8 cellular contexts compared by ENCODE assay signal in the genomic region with DNA sequence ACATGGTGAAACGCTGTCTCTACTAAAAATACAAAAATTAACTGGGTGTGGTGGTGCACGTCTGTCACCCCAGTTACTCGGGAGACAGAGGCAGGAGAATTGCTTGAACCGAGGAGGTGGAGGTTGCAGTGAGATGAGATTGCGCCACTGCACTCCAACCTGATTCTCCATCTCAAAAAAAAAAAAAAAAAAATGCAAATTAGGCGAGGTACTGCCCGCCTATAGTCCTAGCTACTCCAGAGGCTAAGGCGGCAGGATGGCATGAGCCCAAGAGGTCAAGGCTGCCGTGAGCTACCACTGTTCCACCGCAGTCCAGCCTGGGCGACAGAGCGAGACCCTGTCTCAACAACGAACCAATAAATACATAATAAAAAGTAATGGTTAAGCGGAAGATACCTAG. TPM values are rescaled to one million over a fixed set of nuclear protein-coding genes. Genes with fewer than 3 reads are reported as not detected.
DNase-seq lines count a peak whose midpoint lies in the region; ATAC-seq and TF ChIP-seq lines count a peak whose summit lies in the region.

No MANE protein-coding gene starts in this region.

- no peaks in the 10 kb centered on the region for H3K9me3 ChIP-seq in effector memory CD4-positive, alpha-beta T cell (ENCODE audit: control insufficient read depth, low read length)

- no peak for ATAC-seq in HG02885 (IDR thresholded peaks at IDR 0.05; ENCODE audit: poor library complexity, unreplicated experiment)

- no peaks in the 10 kb centered on the region for H3K27me3 ChIP-seq in effector memory CD4-positive, alpha-beta T cell (replicated peaks; ENCODE audit: control insufficient read depth, insufficient read depth, low read length, poor library complexity, severe bottlenecking)

- H3K4me1 Mint-ChIP-seq in osteocyte (ENCODE audit: unreplicated experiment) = peaks cover 35% of the 10 kb centered on the region

- H3K4me3 ChIP-seq in GM08714 (ENCODE audit: low read length) = peak overlapping the region; percentile 80; the same call in 1 of the 2 replicates
- H3K4me3 ChIP-seq in effector memory CD4-positive, alpha-beta T cell (ENCODE audit: insufficient read depth, low read depth, low read length, poor library complexity, severe bottlenecking) = peak overlapping the region; percentile 97

- peaks cover 4% of the 10 kb centered on the region for H3K36me3 Mint-ChIP-seq in osteocyte (ENCODE audit: unreplicated experiment)

- DNase-seq in NCI-H526 (lab: John Stamatoyannopoulos, UW) = peak; percentile 31 to 71
- DNase-seq in effector memory CD4-positive, alpha-beta T cell = no peak
- DNase-seq in osteocyte (ENCODE audit: extremely low spot score, unreplicated experiment) = no peak
- DNase-seq in dedifferentiated amniotic fluid mesenchymal stem cell (ENCODE audit: extremely low spot score) = no peak
- DNase-seq in COLO829 (ENCODE audit: low spot score) = no peak
- DNase-seq in hypothalamus (lab: John Stamatoyannopoulos, UW) = no peak

- H3K27ac ChIP-seq in effector memory CD4-positive, alpha-beta T cell (ENCODE audit: insufficient read depth, low read length, poor library complexity, severe bottlenecking) = no peak overlapping the region

- H3K36me3 ChIP-seq in effector memory CD4-positive, alpha-beta T cell (ENCODE audit: control insufficient read depth, insufficient read depth, low read length) = peaks cover 3% of the 10 kb centered on the region

- no peaks in the 10 kb centered on the region for H3K9me3 Mint-ChIP-seq in osteocyte (ENCODE audit: unreplicated experiment)

- no peaks in the 10 kb centered on the region for H3K27me3 Mint-ChIP-seq in osteocyte (ENCODE audit: unreplicated experiment)

- peaks cover 33% of the 10 kb centered on the region for H3K4me1 ChIP-seq in effector memory CD4-positive, alpha-beta T cell (ENCODE audit: control insufficient read depth, insufficient read depth, low read length, poor library complexity, severe bottlenecking)

- TF ChIP-seq CTCF in osteocyte (IDR thresholded peaks at IDR 0.05) = no peak

- H3K4me3 Mint-ChIP-seq in osteocyte (ENCODE audit: unreplicated experiment) = peak overlapping the region; percentile 85

- peak overlapping the region; percentile 57 for H3K27ac Mint-ChIP-seq in osteocyte (ENCODE audit: unreplicated experiment)

RNA-seq across cellular contexts. Expression of a gene that starts 1.1 kb away (rescaled TPM):
- 205 and 208 TPM in 2 replicates for total RNA-seq in osteocyte

RNA-seq across cellular contexts. Expression of a gene that starts 36.7 kb away (rescaled TPM):
- total RNA-seq in osteocyte = 0.52 and 0.67 TPM in 2 replicates

Comparison
In these comparisons a context has a peak if more than half of its experiments do, and no peak if none do; other contexts are left out.
1. DNase-seq: peak in NCI-H526 (2 of 2); none in effector memory CD4-positive, alpha-beta T cell (0 of 3), osteocyte (single experiment), dedifferentiated amniotic fluid mesenchymal stem cell (single experiment), COLO829 (single experiment) and hypothalamus (0 of 51).